ENCODE assay signal across 26 cellular contexts in genomic region chr6:44143731-44144130, GRCh38. TPM values are rescaled to one million over a fixed set of nuclear protein-coding genes. Genes with fewer than 3 reads are reported as not detected.
"Had no signal": no experiment of that assay in that cellular context is flagged by ENCODE, and none has a peak within 500 bp of the region (broad histone marks: within the 10 kb centered on the region; RNA-seq: fewer than 3 reads in every experiment).

No MANE protein-coding gene starts in this region.

- H3K9me3 Mint-ChIP-seq: dendritic cell treated with granulocyte-macrophage colony-stimulating factor and Interleukin-4, amounts not matched to agents 40 ng/mL and 50 ng/mL, for 4 days; immature natural killer cell; naive thymus-derived CD8-positive, alpha-beta T cell; nephron progenitor cell; stimulated activated memory B cell treated with anti-CD40 and anti-IgM and Interleukin-4, amounts not matched to agents 10 μg/mL and 1 μg/mL and 100 μg/mL, for 72 hours; type B pancreatic cell had no signal

- ATAC-seq: left ventricle myocardium superior; lower lobe of right lung; naive thymus-derived CD8-positive, alpha-beta T cell; sciatic nerve; stimulated activated memory B cell treated with anti-CD40 and anti-IgM and Interleukin-4, amounts not matched to agents 10 μg/mL and 1 μg/mL and 100 μg/mL, for 72 hours; stimulated activated naive CD8-positive, alpha-beta T cell treated with anti-CD3 and anti-CD28 coated beads, Interleukin-15, Interleukin-2, amounts not matched to agents 100 U/mL and 50 U/mL, for 24 hours had no signal

- H3K4me3 Mint-ChIP-seq: dendritic cell treated with granulocyte-macrophage colony-stimulating factor and Interleukin-4, amounts not matched to agents 40 ng/mL and 50 ng/mL, for 4 days; immature natural killer cell; naive thymus-derived CD8-positive, alpha-beta T cell; nephron progenitor cell; stimulated activated memory B cell treated with anti-CD40 and anti-IgM and Interleukin-4, amounts not matched to agents 10 μg/mL and 1 μg/mL and 100 μg/mL, for 72 hours; type B pancreatic cell had no signal

- H3K27me3 Mint-ChIP-seq: dendritic cell treated with granulocyte-macrophage colony-stimulating factor and Interleukin-4, amounts not matched to agents 40 ng/mL and 50 ng/mL, for 4 days; naive thymus-derived CD8-positive, alpha-beta T cell; progenitor cell of endocrine pancreas; stimulated activated memory B cell treated with anti-CD40 and anti-IgM and Interleukin-4, amounts not matched to agents 10 μg/mL and 1 μg/mL and 100 μg/mL, for 72 hours; type B pancreatic cell had no signal

- H3K27me3 ChIP-seq: colonic mucosa, esophagus squamous epithelium, testis, tibial artery had no signal

- H3K27ac Mint-ChIP-seq: dendritic cell treated with granulocyte-macrophage colony-stimulating factor and Interleukin-4, amounts not matched to agents 40 ng/mL and 50 ng/mL, for 4 days; nephron progenitor cell; progenitor cell of endocrine pancreas; stimulated activated memory B cell treated with anti-CD40 and anti-IgM and Interleukin-4, amounts not matched to agents 10 μg/mL and 1 μg/mL and 100 μg/mL, for 72 hours; type B pancreatic cell had no signal

- H3K4me1 ChIP-seq: colonic mucosa, esophagus squamous epithelium, lower lobe of right lung, parathyroid adenoma, testis, tibial artery had no signal

- H3K27ac ChIP-seq: colonic mucosa, esophagus squamous epithelium, lower lobe of right lung, parathyroid adenoma, testis, tibial artery had no signal

- DNase-seq: colonic mucosa; effector CD8-positive, alpha-beta T cell; erythroblast; esophagus squamous epithelium; foreskin melanocyte; hypothalamus; immature natural killer cell; left ventricle myocardium superior; lower lobe of right lung; nephron progenitor cell; occipital lobe; stimulated activated CD4-positive, alpha-beta T cell treated with anti-CD3 and anti-CD28 coated beads, Interleukin-2, amount 100 ng/mL, for 24 hours; stimulated activated CD4-positive, alpha-beta T cell treated with anti-CD3 and anti-CD28 coated beads, Interleukin-4, amount 100 ng/mL, for 24 hours; stimulated activated naive CD8-positive, alpha-beta T cell treated with anti-CD3 and anti-CD28 coated beads, Interleukin-15, Interleukin-2, amounts not matched to agents 100 U/mL and 50 U/mL, for 24 hours; substantia nigra; testis; tibial artery had no signal

- H3K4me1 Mint-ChIP-seq: immature natural killer cell; stimulated activated memory B cell treated with anti-CD40 and anti-IgM and Interleukin-4, amounts not matched to agents 10 μg/mL and 1 μg/mL and 100 μg/mL, for 72 hours had no signal

- H3K9me3 ChIP-seq: colonic mucosa, esophagus squamous epithelium, lower lobe of right lung, testis, tibial artery had no signal

- H3K4me3 ChIP-seq: colonic mucosa, esophagus squamous epithelium, lower lobe of right lung, smooth muscle cell, testis, tibial artery had no signal

RNA-seq across cellular contexts. Expression of gene CAPN11, which starts 14.9 kb away (rescaled TPM):
- total RNA-seq: naive thymus-derived CD8-positive, alpha-beta T cell; occipital lobe; progenitor cell of endocrine pancreas; smooth muscle cell had no signal
- polyA plus RNA-seq: keratinocyte; naive thymus-derived CD8-positive, alpha-beta T cell had no signal
